ENCODE assay signal across 8 cellular contexts in the genomic region with DNA sequence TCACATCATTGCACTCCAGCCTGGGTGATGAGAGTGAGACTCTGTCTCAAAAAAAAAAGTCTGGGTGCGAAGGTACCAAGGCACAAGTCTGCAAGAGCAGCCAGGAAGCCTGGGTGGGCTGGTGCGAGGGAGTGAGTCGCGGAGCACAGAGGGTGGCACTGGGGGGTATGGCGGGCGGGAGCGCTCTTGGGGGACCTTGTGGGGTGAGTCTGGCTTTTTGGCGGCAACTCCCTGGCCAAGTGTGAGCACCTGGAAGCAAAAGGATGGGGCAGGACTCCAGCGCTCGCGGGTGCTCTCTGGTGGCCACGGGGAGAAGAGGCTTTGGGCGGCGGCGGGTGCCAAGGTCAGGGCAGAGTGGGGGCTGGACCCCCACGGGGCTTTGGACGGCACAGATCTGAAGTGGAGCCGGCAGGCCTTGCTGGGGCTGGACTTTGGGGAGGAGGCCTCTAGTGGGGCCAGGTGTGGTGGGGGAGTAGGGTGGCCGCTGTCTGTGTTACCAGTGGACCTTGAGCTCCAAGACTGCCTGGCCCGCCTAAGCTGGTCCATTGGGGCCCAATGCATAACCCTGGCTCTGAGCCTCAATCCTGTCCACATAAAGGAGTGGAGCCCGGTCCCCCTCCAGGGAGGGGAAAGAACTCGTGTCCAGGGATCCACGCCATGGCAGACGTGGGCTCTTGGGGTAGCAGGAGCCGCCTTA.
DNase-seq lines count a peak whose midpoint lies in the region; ATAC-seq and TF ChIP-seq lines count a peak whose summit lies in the region.

No MANE protein-coding gene starts in this region.

- H3K27me3 ChIP-seq in ACC112 (ENCODE audit: insufficient read depth, low read length), result no peaks in the 10 kb centered on the region

- H3K4me1 ChIP-seq in ACC112 (ENCODE audit: control insufficient read depth, insufficient read depth, low read length, unreplicated experiment), result peaks cover 12% of the 10 kb centered on the region

- peak overlapping the region; percentile 68 for H3K27ac ChIP-seq in ACC112 (ENCODE audit: low read depth, low read length)

- intact Hi-C loops in head of caudate nucleus (cut with DNase I), result loop anchor here (10.0 kb wide), 1 partner anchor 142 kb away; the partner anchor contains the start of gene MRPL4

- peak; percentile 60 for DNase-seq in RKO (ENCODE audit: low spot score)
- DNase-seq in activated effector memory CD4-positive, alpha-beta T cell treated with anti-CD3 and anti-CD28 coated beads, Interleukin-2, amount 50 U/mL, for 16 hours, result peak; percentile 88
- DNase-seq in head of caudate nucleus, result peak in 38 of 42 donors; percentile 22 to 77 (median 56)
- peak; percentile 62 to 70 (median 68) for DNase-seq in stimulated activated CD4-positive, alpha-beta T cell treated with anti-CD3 and anti-CD28 coated beads, Interleukin-12 subunit alpha, Interleukin-12 subunit beta, amount 100 ng/mL, for 48 hours (ENCODE audit: low read depth in 2 of 3, low spot score in 1 of 3)
- DNase-seq in GOT3 (lab: John Stamatoyannopoulos, UW), result no peak

- ATAC-seq in GM18505 (IDR thresholded peaks at IDR 0.05; ENCODE audit: unreplicated experiment) (no peak), GM21737 (IDR thresholded peaks at IDR 0.05; ENCODE audit: unreplicated experiment) (no peak)

- H3K4me3 ChIP-seq in ACC112 (ENCODE audit: low read depth, low read length), result no peak overlapping the region

- peaks cover 3% of the 10 kb centered on the region; the same call in 1 of the 2 replicates for H3K36me3 ChIP-seq in ACC112 (ENCODE audit: insufficient read depth, low read length)

- H3K79me2 ChIP-seq in ACC112 (ENCODE audit: control insufficient read depth, insufficient read depth, low read length, unreplicated experiment), result peaks cover 9% of the 10 kb centered on the region

- peak; percentile 33 for TF ChIP-seq POLR2A in GM18505 (IDR thresholded peaks at IDR 0.05; ENCODE audit: borderline replicate concordance, extremely low read depth, insufficient read depth, insufficient read length)

- H2AFZ ChIP-seq in ACC112 (ENCODE audit: low read length, unreplicated experiment), result no peak overlapping the region
